ENCODE assay signal across 13 cellular contexts in the genomic region with DNA sequence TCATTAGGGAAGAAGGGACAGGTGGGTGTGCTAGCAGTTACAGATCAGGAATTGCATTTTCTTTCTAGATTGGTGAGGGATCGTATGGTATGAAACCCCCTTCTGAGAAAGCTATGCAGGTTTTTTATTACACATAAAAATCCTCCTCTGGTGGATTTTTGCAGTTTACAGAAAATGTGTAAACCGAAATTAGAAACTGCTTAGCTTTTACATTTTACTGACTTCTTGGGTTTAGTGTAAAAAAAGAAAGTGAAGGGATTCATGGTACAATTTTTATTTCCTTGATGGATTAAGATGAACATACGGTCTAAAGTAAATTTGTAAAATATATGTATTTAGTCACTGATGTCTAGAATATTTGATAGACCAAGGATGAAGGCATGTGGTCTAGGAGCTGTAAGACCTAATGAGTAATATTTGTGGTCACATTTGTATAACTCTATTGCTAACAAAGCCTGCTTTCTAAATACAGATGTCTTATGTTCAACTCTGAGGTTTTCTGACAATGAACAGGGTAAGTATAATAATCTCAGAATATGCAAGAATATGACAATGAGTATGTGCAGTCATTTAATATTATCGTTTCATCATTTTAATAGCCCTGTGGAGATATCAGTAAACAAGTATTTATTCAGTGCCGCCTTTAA.
DNase-seq lines count a peak whose midpoint lies in the region; ATAC-seq and TF ChIP-seq lines count a peak whose summit lies in the region.
"Had no signal": no experiment of that assay in that cellular context is flagged by ENCODE, and none has a peak within 500 bp of the region (broad histone marks: within the 10 kb centered on the region; RNA-seq: fewer than 3 reads in every experiment).

No MANE protein-coding gene starts in this region.

- H3K9ac ChIP-seq in PC-3 (ENCODE audit: low read length), result peak overlapping the region; percentile 43

- H3F3A ChIP-seq in PC-3 (ENCODE audit: low read length, unreplicated experiment), result peaks cover 3% of the 10 kb centered on the region

- H2AFZ ChIP-seq in PC-3 (ENCODE audit: low read length), result no peak overlapping the region

- ATAC-seq in PC-3 (peak; percentile 37), Right ventricle myocardium inferior (no peak), GM19023 (IDR thresholded peaks at IDR 0.05; ENCODE audit: unreplicated experiment) (no peak)

- CTCF ChIA-PET in PC-3 (lab: Charles Lee), result interaction anchor here (0.8 kb wide), 1 partner anchor 87 kb away, joined by 4 read pairs; no protein-coding TSS in a partner anchor

- H3K36me3 ChIP-seq in PC-3 (ENCODE audit: low read depth, low read length), result no peaks in the 10 kb centered on the region
- H3K36me3 ChIP-seq: SJCRH30, uterus had no signal

- no peaks in the 10 kb centered on the region for H3K9me3 ChIP-seq in PC-3 (ENCODE audit: low read length)
- H3K9me3 ChIP-seq: SJCRH30, uterus had no signal

- peak overlapping the region; percentile 95 for H3K27ac ChIP-seq in PC-3 (ENCODE audit: low read length)
- H3K27ac ChIP-seq: SJCRH30 had no signal

- peak overlapping the region; percentile 13; the same call in 1 of the 2 replicates for H3K4me3 ChIP-seq in PC-3 (ENCODE audit: low read length)
- H3K4me3 ChIP-seq: SJCRH30, uterus had no signal

- POLR2A ChIA-PET in PC-3 (lab: Charles Lee; ENCODE audit: unreplicated experiment), result no interaction called here

- H3K9me2 ChIP-seq in PC-3 (replicated peaks; ENCODE audit: low read length), result no peaks in the 10 kb centered on the region

- peaks cover 52% of the 10 kb centered on the region for H3K4me1 ChIP-seq in PC-3 (ENCODE audit: insufficient read depth, low read length)
- H3K4me1 ChIP-seq: uterus had no signal

- TF ChIP-seq CTCF in AG09319 (IDR thresholded peaks at IDR 0.05; ENCODE audit: low read depth, low read length) (no peak), PC-3 (conservative IDR thresholded peaks at IDR 0.05; ENCODE audit: low read depth, low read length) (no peak)

- peak overlapping the region; percentile 49 for H3K4me2 ChIP-seq in PC-3 (ENCODE audit: low read length)

- H3K27me3 ChIP-seq in PC-3 (ENCODE audit: low read length), result no peaks in the 10 kb centered on the region
- H3K27me3 ChIP-seq: uterus had no signal

- H4K20me1 ChIP-seq in PC-3 (ENCODE audit: low read length), result no peaks in the 10 kb centered on the region

- intact Hi-C loops in PC-3 (cut with micrococcal nuclease) (loop anchor here (5.0 to 10.0 kb wide), 2 partner anchors 48 to 546 kb away; no protein-coding TSS in a partner anchor), Right ventricle myocardium inferior (cut with DNase I) (no loop called here)

- DNase-seq in AG09319 (ENCODE audit: extremely low read depth, low read depth) (peak; percentile 44), PC-3 (peak; percentile 64), fibroblast of gingiva (ENCODE audit: low read depth) (peak; percentile 64), non-pigmented ciliary epithelial cell (ENCODE audit: low read depth) (peak; percentile 80), Right ventricle myocardium inferior (ENCODE audit: missing footprints) (no peak), DMS 273 (lab: John Stamatoyannopoulos, UW; ENCODE audit: unreplicated experiment) (no peak), cerebellar nuclear complex (lab: John Stamatoyannopoulos, UW) (no peak)
- DNase-seq: effector memory CD4-positive, alpha-beta T cell; NCI-H1436 treated with DMSO at 0.1 percent for 48 hours; SJCRH30; stimulated activated CD4-positive, alpha-beta T cell treated with anti-CD3 and anti-CD28 coated beads, Interleukin-1b, Interleukin-23, amount 100 ng/mL, for 48 hours; uterus had no signal

- H3K79me2 ChIP-seq in PC-3 (ENCODE audit: low read length), result no peaks in the 10 kb centered on the region

- BruUV-seq in PC-3 (replicated peaks; lab: Mats Ljungman, UMichigan), result no TSS peak

Comparison
In these comparisons a context has a peak if more than half of its experiments do, and no peak if none do; other contexts are left out.
1. DNase-seq: peak in AG09319 (single experiment), PC-3 (single experiment), fibroblast of gingiva (single experiment) and non-pigmented ciliary epithelial cell (single experiment); none in Right ventricle myocardium inferior (single experiment), DMS 273 (single experiment) and cerebellar nuclear complex (0 of 2).